Comparison of ENCODE assay signal across 23 cellular contexts in the genomic region with DNA sequence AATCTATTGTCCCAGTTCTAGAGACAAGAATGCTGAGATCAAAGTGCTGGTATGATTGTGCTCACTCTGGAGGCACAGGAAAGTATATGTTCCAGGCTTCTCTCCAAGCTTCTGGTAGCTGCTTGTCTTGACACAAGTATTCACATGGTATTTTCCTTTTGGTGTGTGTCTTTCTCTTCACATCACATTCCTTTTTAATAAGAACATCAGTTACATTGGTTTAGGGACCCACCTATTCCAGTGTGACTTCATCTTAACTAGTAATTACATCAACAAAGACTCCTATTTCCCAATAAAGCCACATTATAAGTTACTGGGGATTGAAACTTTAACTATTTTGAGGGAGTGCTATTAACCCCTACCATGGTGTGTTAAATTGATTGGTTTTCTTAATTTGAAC.
DNase-seq lines count a peak whose midpoint lies in the region; ATAC-seq, FAIRE-seq and TF ChIP-seq lines count a peak whose summit lies in the region.
"Had no signal": no experiment of that assay in that cellular context is flagged by ENCODE, and none has a peak within 500 bp of the region (broad histone marks: within the 10 kb centered on the region; RNA-seq: fewer than 3 reads in every experiment).

No MANE protein-coding gene starts in this region.

- no peak overlapping the region for H2AFZ ChIP-seq in endothelial cell of umbilical vein (ENCODE audit: low read depth, low read length)

- H3K4me1 ChIP-seq in breast epithelium (no peaks in the 10 kb centered on the region), endothelial cell of umbilical vein (ENCODE audit: control insufficient read depth, extremely low read depth, insufficient read depth, low read length) (no peaks in the 10 kb centered on the region)

- no peak overlapping the region for H3K4me3 Mint-ChIP-seq in MCF 10A (ENCODE audit: unreplicated experiment)
- H3K4me3 Mint-ChIP-seq in activated naive CD4-positive, alpha-beta T cell treated with anti-CD3 and anti-CD28 coated beads, Interleukin-2, amount 10 ng/mL, durations not matched to agents 7 days and 5 days, result no peak overlapping the region
- H3K4me3 Mint-ChIP-seq: B cell, HFFc6 had no signal

- BruUV-seq in MCF 10A (replicated peaks; lab: Mats Ljungman, UMichigan) (no TSS peak), endothelial cell of umbilical vein (replicated peaks; lab: Mats Ljungman, UMichigan) (no TSS peak)

- no peak overlapping the region for H3K4me2 ChIP-seq in endothelial cell of umbilical vein (ENCODE audit: insufficient read depth, low read length)

- ATAC-seq in HG03457 (IDR thresholded peaks at IDR 0.05; ENCODE audit: unreplicated experiment), result no peak

- dilution Hi-C loops in endothelial cell of umbilical vein (cut with MboI; ENCODE audit: extremely low pct_ligation_motif_present, low sequenced_read_pairs), result no loop called here

- TF ChIP-seq POLR2A in breast epithelium (IDR thresholded peaks at IDR 0.05) (no peak), endothelial cell of umbilical vein (IDR thresholded peaks at IDR 0.05; ENCODE audit: low read depth, low read length) (no peak)

- intact Hi-C loops in MCF 10A (cut with micrococcal nuclease) (no loop called here), breast epithelium (cut with DNase I; ENCODE audit: low total_unique reads) (no loop called here), endothelial cell of umbilical vein (cut with micrococcal nuclease) (no loop called here)

- no peak overlapping the region for H3K27ac ChIP-seq in breast epithelium
- no peak overlapping the region for H3K27ac ChIP-seq in endothelial cell of umbilical vein (ENCODE audit: insufficient read depth, low read depth, low read length)
- H3K27ac ChIP-seq: 22Rv1 had no signal

- peak; percentile 53 for FAIRE-seq in endothelial cell of umbilical vein (lab: Jason Lieb, UNC)
- FAIRE-seq: RCC 7860 had no signal

- no peaks in the 10 kb centered on the region for H3K27me3 Mint-ChIP-seq in MCF 10A (ENCODE audit: insufficient read depth, unreplicated experiment)
- H3K27me3 Mint-ChIP-seq in activated naive CD4-positive, alpha-beta T cell treated with anti-CD3 and anti-CD28 coated beads, Interleukin-2, amount 10 ng/mL, durations not matched to agents 7 days and 5 days, result no peaks in the 10 kb centered on the region
- H3K27me3 Mint-ChIP-seq: B cell; CD4-positive, CD25-positive, alpha-beta regulatory T cell had no signal

- CTCF ChIA-PET in MCF 10A (lab: Yijun Ruan, JAX) (no interaction called here), endothelial cell of umbilical vein (lab: Charles Lee) (interaction anchor here (0.5 kb wide), 1 partner anchor 296 kb away, joined by 3 read pairs; no protein-coding TSS in a partner anchor)
- CTCF ChIA-PET in activated naive CD4-positive, alpha-beta T cell treated with anti-CD3 and anti-CD28 coated beads, Interleukin-2, amount 10 ng/mL, durations not matched to agents 7 days and 5 days (lab: Charles Lee), result no interaction called here

- H3K4me1 Mint-ChIP-seq in MCF 10A (ENCODE audit: insufficient read depth, unreplicated experiment), result peaks cover 7% of the 10 kb centered on the region
- H3K4me1 Mint-ChIP-seq in activated naive CD4-positive, alpha-beta T cell treated with anti-CD3 and anti-CD28 coated beads, Interleukin-2, amount 10 ng/mL, durations not matched to agents 7 days and 5 days, result no peaks in the 10 kb centered on the region
- H3K4me1 Mint-ChIP-seq: B cell; CD4-positive, CD25-positive, alpha-beta regulatory T cell had no signal

- no peak overlapping the region for H3K9ac ChIP-seq in endothelial cell of umbilical vein (replicated peaks; ENCODE audit: extremely low read depth, insufficient read depth, low read length)

- H3K27me3 ChIP-seq in breast epithelium (no peaks in the 10 kb centered on the region), endothelial cell of umbilical vein (ENCODE audit: control insufficient read depth in 2 of 2, insufficient read depth in 2 of 2, low read length in 2 of 2) (no peaks in the 10 kb centered on the region)

- H3K36me3 ChIP-seq in breast epithelium (no peaks in the 10 kb centered on the region), endothelial cell of umbilical vein (ENCODE audit: control insufficient read depth in 2 of 2, extremely low read depth in 1 of 2, insufficient read depth in 2 of 2, low read length in 2 of 2) (no peaks in the 10 kb centered on the region)

- H3K9me1 ChIP-seq in endothelial cell of umbilical vein (replicated peaks; ENCODE audit: control insufficient read depth, extremely low read depth, insufficient read depth, low read length), result no peaks in the 10 kb centered on the region

- peak; percentile 2 for DNase-seq in MCF 10A (ENCODE audit: unreplicated experiment)
- DNase-seq in breast epithelium (ENCODE audit: low spot score in 2 of 2), result no peak
- no peak for DNase-seq in endothelial cell of umbilical vein (ENCODE audit: low read depth, low spot score)
- DNase-seq in glomerular visceral epithelial cell (ENCODE audit: extremely low spot score), result peak; percentile 2
- no peak for DNase-seq in NCI-H2196 treated with DMSO at 0.1 percent for 48 hours (lab: John Stamatoyannopoulos, UW; ENCODE audit: unreplicated experiment)
- no peak for DNase-seq in activated naive CD4-positive, alpha-beta T cell treated with anti-CD3 and anti-CD28 coated beads, Interleukin-2, amount 10 ng/mL, durations not matched to agents 7 days and 5 days
- no peak for DNase-seq in NCI-H2171 (lab: John Stamatoyannopoulos, UW)
- DNase-seq: Caco-2; CD4-positive, CD25-positive, alpha-beta regulatory T cell; DMS79; GOT3; HFFc6; MM.1S; NCI-H1105 treated with DMSO at 0.1 percent for 48 hours; NCI-H1694 treated with DMSO at 0.1 percent for 48 hours; NCI-H2107; NCI-H446; NCI-H69; SHP77 had no signal

- TF ChIP-seq CTCF in MCF 10A (IDR thresholded peaks at IDR 0.05; ENCODE audit: unreplicated experiment), result no peak
- no peak for TF ChIP-seq CTCF in breast epithelium (IDR thresholded peaks at IDR 0.05)
- TF ChIP-seq CTCF in endothelial cell of umbilical vein (IDR thresholded peaks at IDR 0.05; ENCODE audit: extremely low read depth in 1 of 2, insufficient read depth in 1 of 2, low read depth in 1 of 2, low read length in 2 of 2), result no peak

- peak overlapping the region; percentile 52 for H3K27ac Mint-ChIP-seq in MCF 10A (ENCODE audit: low read depth, unreplicated experiment)
- no peak overlapping the region for H3K27ac Mint-ChIP-seq in activated naive CD4-positive, alpha-beta T cell treated with anti-CD3 and anti-CD28 coated beads, Interleukin-2, amount 10 ng/mL, durations not matched to agents 7 days and 5 days
- H3K27ac Mint-ChIP-seq: B cell; CD4-positive, CD25-positive, alpha-beta regulatory T cell; HFFc6 had no signal

- H4K20me1 ChIP-seq in endothelial cell of umbilical vein (replicated peaks; ENCODE audit: control insufficient read depth, extremely low read depth, insufficient read depth, low read length), result no peaks in the 10 kb centered on the region

- H3K4me3 ChIP-seq in breast epithelium, result no peak overlapping the region
- no peak overlapping the region for H3K4me3 ChIP-seq in endothelial cell of umbilical vein (replicated peaks in 1 of 3; ENCODE audit: insufficient read depth in 1 of 3, low read depth in 1 of 3, low read length in 3 of 3)

- H3K9me3 Mint-ChIP-seq in MCF 10A (ENCODE audit: unreplicated experiment), result no peaks in the 10 kb centered on the region
- H3K9me3 Mint-ChIP-seq in activated naive CD4-positive, alpha-beta T cell treated with anti-CD3 and anti-CD28 coated beads, Interleukin-2, amount 10 ng/mL, durations not matched to agents 7 days and 5 days, result no peaks in the 10 kb centered on the region

- POLR2A ChIA-PET in MCF 10A (lab: Yijun Ruan, JAX) (no interaction called here), endothelial cell of umbilical vein (lab: Charles Lee) (no interaction called here)

- no peaks in the 10 kb centered on the region for H3K36me3 Mint-ChIP-seq in MCF 10A (ENCODE audit: insufficient read depth, unreplicated experiment)
- no peaks in the 10 kb centered on the region for H3K36me3 Mint-ChIP-seq in activated naive CD4-positive, alpha-beta T cell treated with anti-CD3 and anti-CD28 coated beads, Interleukin-2, amount 10 ng/mL, durations not matched to agents 7 days and 5 days
- H3K36me3 Mint-ChIP-seq: CD4-positive, CD25-positive, alpha-beta regulatory T cell had no signal

- no peaks in the 10 kb centered on the region for H3K79me2 ChIP-seq in endothelial cell of umbilical vein (ENCODE audit: control insufficient read depth, insufficient read depth, low read length)

- H3K9me3 ChIP-seq in breast epithelium, result peaks cover 4 to 6% of the 10 kb centered on the region in 2 donors
- no peaks in the 10 kb centered on the region for H3K9me3 ChIP-seq in endothelial cell of umbilical vein (replicated peaks; ENCODE audit: control insufficient read depth, insufficient read depth, low read length)
- H3K9me3 ChIP-seq: Caco-2 had no signal

TF ChIP-seq in endothelial cell of umbilical vein, 7 proteins besides CTCF, POLR2A, EP300 and RAD21:
- TF ChIP-seq MAX (IDR thresholded peaks at IDR 0.05; ENCODE audit: insufficient read depth, insufficient read length) (no peak), EZH2 (IDR thresholded peaks at IDR 0.05; ENCODE audit: borderline replicate concordance, low read depth, low read length, severe bottlenecking) (no peak)

Comparison
In these comparisons a context has a peak if more than half of its experiments do, and no peak if none do; other contexts are left out.
1. DNase-seq: peak in MCF 10A (single experiment) and glomerular visceral epithelial cell (single experiment); none in breast epithelium (0 of 2), endothelial cell of umbilical vein (single experiment), NCI-H2196 treated with DMSO at 0.1 percent for 48 hours (single experiment), activated naive CD4-positive, alpha-beta T cell treated with anti-CD3 and anti-CD28 coated beads, Interleukin-2, amount 10 ng/mL, durations not matched to agents 7 days and 5 days (single experiment) and NCI-H2171 (single experiment).